Comparison of ENCODE assay signal across 8 cellular contexts in the genomic region with DNA sequence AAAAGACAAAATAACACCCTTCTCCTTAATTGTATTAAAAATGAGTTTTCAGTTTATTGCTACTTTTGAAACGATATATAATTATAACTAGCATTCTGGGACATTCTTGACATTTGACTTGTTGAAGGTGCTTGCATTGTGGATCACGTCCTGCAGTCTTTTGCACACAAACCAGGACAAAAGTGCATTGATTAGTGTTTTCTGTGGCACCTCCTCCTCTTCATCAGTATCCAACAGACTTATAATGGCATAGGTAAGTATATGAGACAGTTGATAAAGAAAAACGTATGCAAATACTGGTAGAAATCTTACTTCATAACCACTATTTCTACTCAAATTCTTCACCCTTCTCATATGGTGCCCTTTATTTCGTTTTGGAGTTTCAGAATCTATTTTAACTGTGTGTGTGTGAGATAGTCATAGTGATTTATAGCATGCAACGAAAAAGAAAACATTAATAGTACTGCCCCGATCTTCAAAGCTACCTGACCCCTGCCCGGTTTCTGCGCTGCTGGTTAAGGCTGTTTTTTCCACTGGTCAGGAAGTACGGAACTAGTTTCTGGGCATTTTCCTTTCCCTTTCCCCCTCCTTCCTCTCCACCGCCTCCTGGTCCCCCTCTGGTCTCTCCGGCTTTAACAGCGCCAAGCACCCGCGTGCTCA. TPM values are rescaled to one million over a fixed set of nuclear protein-coding genes. Genes with fewer than 3 reads are reported as not detected.
DNase-seq lines count a peak whose midpoint lies in the region; ATAC-seq and TF ChIP-seq lines count a peak whose summit lies in the region.

No MANE protein-coding gene starts in this region.

- H3K4me1 ChIP-seq in PC-3 (ENCODE audit: insufficient read depth, low read length) = peaks cover 14% of the 10 kb centered on the region; the same call in 1 of the 2 replicates

- H3K27ac ChIP-seq in PC-3 (ENCODE audit: low read length) = peak overlapping the region; percentile 46

- BruUV-seq in PC-3 (replicated peaks; lab: Mats Ljungman, UMichigan) = TSS peak; percentile 92

- H3K4me3 Mint-ChIP-seq in osteocyte (ENCODE audit: unreplicated experiment) = peak overlapping the region; percentile 99

- ATAC-seq in HG02588 (IDR thresholded peaks at IDR 0.05; ENCODE audit: unreplicated experiment) = peak; percentile 2
- ATAC-seq in PC-3 = no peak; the same call in 1 of the 2 replicates

- TF ChIP-seq CTCF in PC-3 (conservative IDR thresholded peaks at IDR 0.05; ENCODE audit: low read depth, low read length) (no peak), epithelial cell of proximal tubule (conservative IDR thresholded peaks at IDR 0.05; ENCODE audit: low read depth, low read length) (no peak), osteocyte (IDR thresholded peaks at IDR 0.05) (no peak)

- no peaks in the 10 kb centered on the region for H3K9me3 Mint-ChIP-seq in osteocyte (ENCODE audit: unreplicated experiment)

- peaks cover 26% of the 10 kb centered on the region for H3K4me1 Mint-ChIP-seq in osteocyte (ENCODE audit: unreplicated experiment)

- peaks cover 24% of the 10 kb centered on the region for H3K27me3 Mint-ChIP-seq in osteocyte (ENCODE audit: unreplicated experiment)

- H3K4me3 ChIP-seq in PC-3 (ENCODE audit: low read length) (peak overlapping the region; percentile 95), epithelial cell of proximal tubule (ENCODE audit: low read depth, low read length) (peak overlapping the region; percentile 91)

- no peaks in the 10 kb centered on the region for H3K36me3 ChIP-seq in PC-3 (ENCODE audit: low read depth, low read length)

- POLR2A ChIA-PET in PC-3 (lab: Charles Lee; ENCODE audit: unreplicated experiment) = interaction anchor here (0.5 to 1.4 kb wide), 15 partner anchors 57 to 1394 kb away, joined by 3 to 14 read pairs (median 5); no protein-coding TSS in a partner anchor

- no peaks in the 10 kb centered on the region for H3K9me2 ChIP-seq in PC-3 (replicated peaks; ENCODE audit: low read length)

- H3K79me2 ChIP-seq in PC-3 (ENCODE audit: low read length) = peaks cover 41% of the 10 kb centered on the region

- H3K27me3 ChIP-seq in PC-3 (ENCODE audit: low read length) = no peaks in the 10 kb centered on the region

- H3K9me3 ChIP-seq in PC-3 (ENCODE audit: low read length) = no peaks in the 10 kb centered on the region

- peak overlapping the region; percentile 81 for H3K9ac ChIP-seq in PC-3 (ENCODE audit: low read length)

- H3K27ac Mint-ChIP-seq in osteocyte (ENCODE audit: unreplicated experiment) = peak overlapping the region; percentile 98

- DNase-seq in NCI-H748 (lab: John Stamatoyannopoulos, UW; ENCODE audit: unreplicated experiment) (peak; percentile 16), NCI-H748 treated with DMSO at 0.1 percent for 48 hours (lab: John Stamatoyannopoulos, UW) (no peak), PC-3 (no peak), epithelial cell of proximal tubule (ENCODE audit: low read depth) (no peak), osteocyte (ENCODE audit: extremely low spot score, unreplicated experiment) (no peak), COR-L47 (lab: John Stamatoyannopoulos, UW) (no peak)
- DNase-seq in activated CD4-positive, alpha-beta T cell treated with anti-CD3 and anti-CD28 coated beads, Interleukin-2, amount 50 U/mL, for 1 hour = no peak

- CTCF ChIA-PET in PC-3 (lab: Charles Lee) = interaction anchor here (0.6 to 1.0 kb wide), 2 partner anchors 133 to 280 kb away, joined by 3 to 4 read pairs; no protein-coding TSS in a partner anchor

- intact Hi-C loops in PC-3 (cut with micrococcal nuclease) = loop anchor here (1.0 to 5.0 kb wide), 4 partner anchors 70 to 197 kb away; no protein-coding TSS in a partner anchor

- no peaks in the 10 kb centered on the region for H3F3A ChIP-seq in PC-3 (ENCODE audit: low read length, unreplicated experiment)

- H2AFZ ChIP-seq in PC-3 (ENCODE audit: low read length) = peak overlapping the region; percentile 81

- no peaks in the 10 kb centered on the region for H3K36me3 Mint-ChIP-seq in osteocyte (ENCODE audit: unreplicated experiment)

- H4K20me1 ChIP-seq in PC-3 (ENCODE audit: low read length) = 0 out of 2 replicates have a peak, but pooled peaks cover 10% of the 10 kb centered on the region

- peak overlapping the region; percentile 91 for H3K4me2 ChIP-seq in PC-3 (ENCODE audit: low read length)

RNA-seq across cellular contexts. Expression of gene RASA1, which starts 0.6 kb away (rescaled TPM):
- total RNA-seq in PC-3 (2014; rRNA removed) (37.3 and 40.1 TPM in 2 replicates), epithelial cell of proximal tubule (40.5 and 40.7 TPM in 2 replicates), osteocyte (29.3 and 32.1 TPM in 2 replicates)
